In genomic region chr9:117887383-117887782, GRCh38 we compare ENCODE assay signal across 35 cellular contexts.
"Had no signal": no experiment of that assay in that cellular context is flagged by ENCODE, and none has a peak within 500 bp of the region (broad histone marks: within the 10 kb centered on the region; RNA-seq: fewer than 3 reads in every experiment).

No MANE protein-coding gene starts in this region.

- ATAC-seq: activated naive CD8-positive, alpha-beta T cell treated with anti-CD3 and anti-CD28 coated beads, Interleukin-2, amount 50 U/mL, for 24 hours; activated T-helper 17 cell treated with anti-CD3 and anti-CD28 coated beads, Interleukin-2, amount 50 U/mL, for 72 hours; gastroesophageal sphincter; left lung; mucosa of descending colon; pancreas; stimulated activated naive B cell treated with anti-CD40 and anti-IgM and Interleukin-4, amounts not matched to agents 10 μg/mL and 1 μg/mL and 100 μg/mL, for 72 hours had no signal

- H3K4me2 ChIP-seq: smooth muscle cell had no signal

- H3K9me3 ChIP-seq: gastroesophageal sphincter, left lung, mucosa of descending colon, pancreas, prostate gland, sigmoid colon, stomach, thyroid gland, upper lobe of left lung, vagina had no signal

- H3K36me3 ChIP-seq: cardiac muscle cell, gastroesophageal sphincter, left lung, pancreas, prostate gland, sigmoid colon, stomach, thyroid gland, upper lobe of left lung, vagina, WERI-Rb-1 had no signal

- H3K27me3 ChIP-seq: cardiac muscle cell, dorsolateral prefrontal cortex, gastroesophageal sphincter, left lung, pancreas, sigmoid colon, stomach, thyroid gland, upper lobe of left lung, vagina had no signal

- H3K27ac ChIP-seq: cardiac muscle cell, coronary artery, dorsolateral prefrontal cortex, gastroesophageal sphincter, left lung, pancreas, prostate gland, sigmoid colon, stomach, thyroid gland, upper lobe of left lung, vagina, WERI-Rb-1 had no signal

- DNase-seq: activated CD4-positive, alpha-beta memory T cell treated with anti-CD3 and anti-CD28 coated beads, Interleukin-2, amount 10 ng/mL, durations not matched to agents 7 days and 5 days; activated CD4-positive, alpha-beta T cell treated with anti-CD3 and anti-CD28 coated beads, Interleukin-2, amount 10 ng/mL, durations not matched to agents 24 days and 14 days; activated CD4-positive, CD25-positive, alpha-beta regulatory T cell treated with anti-CD3 and anti-CD28 coated beads, Interleukin-2, amount 50 U/mL, for 72 hours; activated CD8-positive, alpha-beta memory T cell treated with anti-CD3 and anti-CD28 coated beads, Interleukin-2, amount 50 U/mL, for 48 hours; activated naive CD8-positive, alpha-beta T cell treated with anti-CD3 and anti-CD28 coated beads, Interleukin-2, amount 50 U/mL, for 24 hours; activated T-cell treated with anti-CD3 and anti-CD28 coated beads, Interleukin-2, amount 50 U/mL, for 24 hours; amygdala; cerebellar nuclear complex; dorsolateral prefrontal cortex; effector memory CD4-positive, alpha-beta T cell; erythroblast; head of caudate nucleus; hippocampal formation; left lung; mucosa of descending colon; naive B cell; nucleus accumbens; pancreas; sigmoid colon; stimulated activated CD4-positive, alpha-beta T cell treated with anti-CD3 and anti-CD28 coated beads, Interleukin-1b, Interleukin-23, amount 100 ng/mL, for 48 hours; stimulated activated naive B cell treated with anti-CD40 and anti-IgM and Interleukin-4, amounts not matched to agents 10 μg/mL and 1 μg/mL and 100 μg/mL, for 72 hours; stomach; SW 1271; T1000; thyroid gland; upper lobe of left lung; WERI-Rb-1 had no signal

- H3K4me1 ChIP-seq: gastroesophageal sphincter, left lung, pancreas, prostate gland, sigmoid colon, stomach, thyroid gland, upper lobe of left lung, vagina had no signal

- H3K4me3 ChIP-seq: cardiac muscle cell, coronary artery, dorsolateral prefrontal cortex, gastroesophageal sphincter, left lung, lung, mucosa of descending colon, pancreas, prostate gland, sigmoid colon, smooth muscle cell, stomach, thyroid gland, upper lobe of left lung, vagina had no signal
